Comparison of ENCODE assay signal across 9 cellular contexts in the genomic region with DNA sequence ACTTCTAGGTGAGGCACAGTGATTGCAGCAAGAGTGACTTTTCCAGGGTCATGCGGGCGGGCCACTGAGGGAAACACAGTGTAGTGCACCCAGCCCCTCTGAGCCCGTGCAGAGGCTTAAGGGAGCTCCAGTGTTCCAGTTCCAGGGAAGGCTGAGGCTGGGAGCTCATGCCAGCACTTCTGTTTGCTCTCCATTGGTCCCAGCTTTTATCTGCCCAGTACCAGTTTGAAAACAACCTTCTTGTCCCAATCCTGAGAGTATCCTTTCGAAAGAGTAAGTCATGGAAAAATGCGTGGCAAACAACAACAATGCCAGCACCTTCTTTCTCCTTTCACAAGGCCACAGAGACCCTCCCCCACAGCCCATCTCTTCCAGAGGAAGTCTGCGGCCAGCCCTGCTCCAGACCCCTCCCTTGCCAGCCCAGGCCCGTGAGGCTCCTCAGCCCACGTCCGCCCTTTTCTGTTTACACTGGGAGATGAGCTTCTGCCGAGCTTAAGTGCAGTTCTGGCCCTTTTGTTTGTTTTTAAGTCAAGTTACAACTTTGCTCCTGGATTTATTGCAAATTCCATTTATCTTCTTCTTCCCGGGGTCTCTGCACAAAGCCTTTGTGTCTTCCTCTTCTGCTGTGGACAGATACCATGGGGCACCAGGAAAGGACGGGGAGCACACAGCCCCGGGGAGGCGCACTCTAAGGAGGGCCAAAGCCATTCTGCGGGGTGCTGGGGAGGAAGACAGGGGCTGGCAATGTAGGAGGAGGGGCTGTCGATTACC.
DNase-seq lines count a peak whose midpoint lies in the region; ATAC-seq and TF ChIP-seq lines count a peak whose summit lies in the region.
"Had no signal": no experiment of that assay in that cellular context is flagged by ENCODE, and none has a peak within 500 bp of the region (broad histone marks: within the 10 kb centered on the region; RNA-seq: fewer than 3 reads in every experiment).

No MANE protein-coding gene starts in this region.

- H3K27ac ChIP-seq in VCaP: peak overlapping the region; percentile 79
- H3K27ac ChIP-seq in hepatocyte: peak overlapping the region; percentile 98
- peak overlapping the region; percentile 52 to 61 (median 56) for H3K27ac ChIP-seq in gastrocnemius medialis

- in situ Hi-C loops in gastrocnemius medialis (cut with MboI; ENCODE audit: low sequenced_read_pairs in 4 of 4): no loop called here

- H3K4me1 ChIP-seq in hepatocyte (ENCODE audit: insufficient read depth): peaks cover 69% of the 10 kb centered on the region
- H3K4me1 ChIP-seq in gastrocnemius medialis: peaks cover 13 to 20% of the 10 kb centered on the region in 2 donors

- 26% methylated on average over 16 of the region's 16 CpGs for WGBS in hepatocyte (ENCODE audit: low lambda C conversion rate, missing lambda C conversion rate)

- H3K36me3 ChIP-seq in hepatocyte (replicated peaks; ENCODE audit: insufficient read depth, low read depth) (no peaks in the 10 kb centered on the region), gastrocnemius medialis (no peaks in the 10 kb centered on the region)

- H3K9me2 ChIP-seq in hepatocyte (replicated peaks; ENCODE audit: insufficient read depth): no peaks in the 10 kb centered on the region

- no peak for TF ChIP-seq POLR2A in gastrocnemius medialis (IDR thresholded peaks at IDR 0.05)

- intact Hi-C loops in gastrocnemius medialis (cut with DNase I; ENCODE audit: low total_unique reads): no loop called here

- H3K9me3 ChIP-seq in hepatocyte (ENCODE audit: low read depth): no peaks in the 10 kb centered on the region
- no peaks in the 10 kb centered on the region for H3K9me3 ChIP-seq in gastrocnemius medialis

- peak overlapping the region; percentile 1 for H2AFZ ChIP-seq in hepatocyte

- H3K4me3 ChIP-seq in hepatocyte (no peak overlapping the region), gastrocnemius medialis (no peak overlapping the region)

- ATAC-seq in gastrocnemius medialis: peak in 1 of 2 donors; percentile 28
- ATAC-seq in GM18868 (IDR thresholded peaks at IDR 0.05; ENCODE audit: unreplicated experiment): no peak

- H3K27me3 ChIP-seq in hepatocyte (no peaks in the 10 kb centered on the region), gastrocnemius medialis (no peaks in the 10 kb centered on the region)

- peak overlapping the region; percentile 32 for H3K4me2 ChIP-seq in hepatocyte

- no peaks in the 10 kb centered on the region for H3K79me2 ChIP-seq in hepatocyte

- TF ChIP-seq CTCF in VCaP (conservative IDR thresholded peaks at IDR 0.05) (no peak), hepatocyte (IDR thresholded peaks at IDR 0.05; ENCODE audit: poor library complexity) (no peak), gastrocnemius medialis (IDR thresholded peaks at IDR 0.05 in 4 of 5, conservative IDR thresholded peaks at IDR 0.05 in 1 of 5) (no peak)

- DNase-seq in GM03348 (ENCODE audit: low spot score): peak; percentile 35
- peak; percentile 86 for DNase-seq in hepatocyte (ENCODE audit: low spot score)
- peak in 1 of 2 donors; percentile 36 for DNase-seq in gastrocnemius medialis
- no peak for DNase-seq in NCI-H774 (lab: John Stamatoyannopoulos, UW)
- no peak for DNase-seq in dermis blood vessel endothelial cell
- DNase-seq in cerebellar cortex (ENCODE audit: low spot score): no peak
- DNase-seq: NCI-H524 treated with DMSO at 0.1 percent for 48 hours had no signal

- no peaks in the 10 kb centered on the region for H4K20me1 ChIP-seq in hepatocyte (ENCODE audit: insufficient read depth, poor library complexity, severe bottlenecking)

Comparison
In these comparisons a context has a peak if more than half of its experiments do, and no peak if none do; other contexts are left out.
1. DNase-seq: peak in GM03348 (single experiment) and hepatocyte (single experiment); none in NCI-H774 (single experiment), dermis blood vessel endothelial cell (single experiment) and cerebellar cortex (single experiment).
2. Peak in every context shown above with its lines, with median percentiles within 50 percentile points of each other: H3K27ac ChIP-seq.